In genomic region chr4:12579172-12579571, GRCh38 we compare ENCODE assay signal across 25 cellular contexts.
"Had no signal": no experiment of that assay in that cellular context is flagged by ENCODE, and none has a peak within 500 bp of the region (broad histone marks: within the 10 kb centered on the region; RNA-seq: fewer than 3 reads in every experiment).

No MANE protein-coding gene starts in this region.

- H3K4me3 Mint-ChIP-seq: activated CD8-positive, alpha-beta T cell treated with anti-CD3 and anti-CD28 coated beads, Interleukin-2, amount 10 ng/mL, durations not matched to agents 7 days and 5 days; activated naive CD8-positive, alpha-beta T cell treated with anti-CD3 and anti-CD28 coated beads, Interleukin-2, amount 50 U/mL, for 24 hours; activated T-helper 1 cell treated with anti-CD3 and anti-CD28 coated beads, Interleukin-12 subunit alpha, Interleukin-12 subunit beta, Interleukin-2, Interleukin-4 antibody, amounts not matched to agents 30 ng/mL and 10 ng/mL and 1 ng/mL, durations not matched to agents 14 hours and 24 hours and 36 hours; naive B cell; neural crest cell; type B pancreatic cell had no signal

- DNase-seq: activated CD4-positive, alpha-beta T cell treated with anti-CD3 and anti-CD28 coated beads, Interleukin-2, amount 50 U/mL, for 1 hour; activated CD4-positive, CD25-positive, alpha-beta regulatory T cell treated with anti-CD3 and anti-CD28 coated beads, Interleukin-2, amount 50 U/mL, for 72 hours; activated CD8-positive, alpha-beta T cell treated with anti-CD3 and anti-CD28 coated beads, Interleukin-2, amount 10 ng/mL, durations not matched to agents 7 days and 5 days; activated gamma-delta T cell; activated naive CD4-positive, alpha-beta T cell treated with anti-CD3 and anti-CD28 coated beads, Interleukin-2, amount 50 U/mL, for 16 hours; activated naive CD8-positive, alpha-beta T cell treated with anti-CD3 and anti-CD28 coated beads, Interleukin-2, amount 50 U/mL, for 24 hours; caudate nucleus; dermis blood vessel endothelial cell; effector memory CD4-positive, alpha-beta T cell; foreskin keratinocyte; kidney; lower lobe of right lung; naive B cell; occipital lobe; sigmoid colon; spleen; stimulated activated CD4-positive, alpha-beta T cell treated with anti-CD3 and anti-CD28 coated beads, Interleukin-4, amount 100 ng/mL, for 24 hours; stimulated activated naive CD4-positive, alpha-beta T cell treated with Interleukin-2 at 50 U/mL for 16 hours; T-helper 2 cell; WERI-Rb-1 had no signal

- H3K36me3 Mint-ChIP-seq: naive B cell, type B pancreatic cell had no signal

- H3K9me3 Mint-ChIP-seq: activated T-helper 1 cell treated with anti-CD3 and anti-CD28 coated beads, Interleukin-12 subunit alpha, Interleukin-12 subunit beta, Interleukin-2, Interleukin-4 antibody, amounts not matched to agents 30 ng/mL and 10 ng/mL and 1 ng/mL, durations not matched to agents 14 hours and 24 hours and 36 hours; neural crest cell; type B pancreatic cell had no signal

- H3K4me1 Mint-ChIP-seq: activated naive CD8-positive, alpha-beta T cell treated with anti-CD3 and anti-CD28 coated beads, Interleukin-2, amount 50 U/mL, for 24 hours; naive B cell; neural crest cell had no signal

- H3K27ac Mint-ChIP-seq: activated CD8-positive, alpha-beta T cell treated with anti-CD3 and anti-CD28 coated beads, Interleukin-2, amount 10 ng/mL, durations not matched to agents 7 days and 5 days; activated naive CD8-positive, alpha-beta T cell treated with anti-CD3 and anti-CD28 coated beads, Interleukin-2, amount 50 U/mL, for 24 hours; activated T-helper 1 cell treated with anti-CD3 and anti-CD28 coated beads, Interleukin-12 subunit alpha, Interleukin-12 subunit beta, Interleukin-2, Interleukin-4 antibody, amounts not matched to agents 30 ng/mL and 10 ng/mL and 1 ng/mL, durations not matched to agents 14 hours and 24 hours and 36 hours; naive B cell; type B pancreatic cell had no signal

- ATAC-seq: activated CD8-positive, alpha-beta T cell treated with anti-CD3 and anti-CD28 coated beads, Interleukin-2, amount 10 ng/mL, durations not matched to agents 7 days and 5 days; activated naive CD8-positive, alpha-beta T cell treated with anti-CD3 and anti-CD28 coated beads, Interleukin-2, amount 50 U/mL, for 24 hours; foreskin keratinocyte; lower lobe of right lung had no signal

- H3K27me3 Mint-ChIP-seq: activated naive CD8-positive, alpha-beta T cell treated with anti-CD3 and anti-CD28 coated beads, Interleukin-2, amount 50 U/mL, for 24 hours; naive B cell; type B pancreatic cell had no signal

- H3K4me3 ChIP-seq: esophagus muscularis mucosa, lower lobe of right lung, sigmoid colon, spleen, thoracic aorta had no signal
